In genomic region chr4:76060506-76060905, GRCh38 we compare ENCODE assay signal across 22 cellular contexts. TPM values are rescaled to one million over a fixed set of nuclear protein-coding genes. Genes with fewer than 3 reads are reported as not detected.
DNase-seq lines count a peak whose midpoint lies in the region; ATAC-seq and TF ChIP-seq lines count a peak whose summit lies in the region.
"Had no signal": no experiment of that assay in that cellular context is flagged by ENCODE, and none has a peak within 500 bp of the region (broad histone marks: within the 10 kb centered on the region; RNA-seq: fewer than 3 reads in every experiment).

No MANE protein-coding gene starts in this region.

- peak overlapping the region; percentile 17; the same call in 1 of the 2 replicates for H2AFZ ChIP-seq in Loucy (ENCODE audit: low read length)

- peaks cover 28% of the 10 kb centered on the region for H3K36me3 Mint-ChIP-seq in activated CD8-positive, alpha-beta memory T cell treated with anti-CD3 and anti-CD28 coated beads, Interleukin-2, amount 10 ng/mL, durations not matched to agents 7 days and 5 days

- no peaks in the 10 kb centered on the region for H3K36me3 ChIP-seq in Loucy (ENCODE audit: insufficient read depth, low read length)
- H3K36me3 ChIP-seq: cardiac muscle cell, ovary had no signal

- intact Hi-C loops in posterior vena cava (cut with DNase I) = no loop called here

- H3K9ac ChIP-seq in Loucy (ENCODE audit: low read depth, low read length, poor library complexity, severe bottlenecking) = no peak overlapping the region

- peak overlapping the region; percentile 70 for H3K27ac Mint-ChIP-seq in activated CD8-positive, alpha-beta memory T cell treated with anti-CD3 and anti-CD28 coated beads, Interleukin-2, amount 10 ng/mL, durations not matched to agents 7 days and 5 days

- CTCF ChIA-PET in activated CD8-positive, alpha-beta memory T cell treated with anti-CD3 and anti-CD28 coated beads, Interleukin-2, amount 10 ng/mL, durations not matched to agents 7 days and 5 days (lab: Charles Lee) = interaction anchor here (0.9 kb wide), 1 partner anchor 68 kb away, joined by 3 read pairs; no protein-coding TSS in a partner anchor

- no peak overlapping the region for H3K4me3 Mint-ChIP-seq in activated CD8-positive, alpha-beta memory T cell treated with anti-CD3 and anti-CD28 coated beads, Interleukin-2, amount 10 ng/mL, durations not matched to agents 7 days and 5 days

- TF ChIP-seq CTCF in Loucy (conservative IDR thresholded peaks at IDR 0.05; ENCODE audit: low read length) = no peak

- H3K4me2 ChIP-seq in Loucy (ENCODE audit: low read depth, low read length, poor library complexity, severe bottlenecking) = no peak overlapping the region

- H4K20me1 ChIP-seq in Loucy (ENCODE audit: insufficient read depth, low read length, poor library complexity, severe bottlenecking) = no peaks in the 10 kb centered on the region

- H3K79me2 ChIP-seq in Loucy (ENCODE audit: insufficient read depth, low read length) = no peaks in the 10 kb centered on the region

- no peak for ATAC-seq in activated CD8-positive, alpha-beta memory T cell treated with anti-CD3 and anti-CD28 coated beads, Interleukin-2, amount 10 ng/mL, durations not matched to agents 7 days and 5 days
- no peak for ATAC-seq in GM18519 (IDR thresholded peaks at IDR 0.05; ENCODE audit: low FRiP score, unreplicated experiment)
- ATAC-seq: right cardiac atrium had no signal

- H3K27me3 ChIP-seq in Loucy (ENCODE audit: insufficient read depth, low read length, poor library complexity, severe bottlenecking) = no peaks in the 10 kb centered on the region
- H3K27me3 ChIP-seq: cardiac muscle cell, ovary had no signal

- no peaks in the 10 kb centered on the region for H3K4me1 ChIP-seq in Loucy (ENCODE audit: insufficient read depth, low read length, poor library complexity, severe bottlenecking)

- H3K4me1 Mint-ChIP-seq in activated CD8-positive, alpha-beta memory T cell treated with anti-CD3 and anti-CD28 coated beads, Interleukin-2, amount 10 ng/mL, durations not matched to agents 7 days and 5 days = peaks cover 62% of the 10 kb centered on the region

- no peaks in the 10 kb centered on the region for H3K27me3 Mint-ChIP-seq in activated CD8-positive, alpha-beta memory T cell treated with anti-CD3 and anti-CD28 coated beads, Interleukin-2, amount 10 ng/mL, durations not matched to agents 7 days and 5 days
- H3K27me3 Mint-ChIP-seq: activated CD4-positive, alpha-beta T cell treated with anti-CD3 and anti-CD28 coated beads, Interleukin-2, amount 10 ng/mL, durations not matched to agents 24 days and 14 days had no signal

- DNase-seq in activated CD8-positive, alpha-beta memory T cell treated with anti-CD3 and anti-CD28 coated beads, Interleukin-2, amount 10 ng/mL, durations not matched to agents 7 days and 5 days = no peak
- DNase-seq in activated CD8-positive, alpha-beta memory T cell treated with anti-CD3 and anti-CD28 coated beads for 24 hours = no peak
- DNase-seq in SW480 (ENCODE audit: low spot score) (peak; percentile 9), renal cortical epithelial cell (ENCODE audit: low read depth) (peak; percentile 11), posterior vena cava (ENCODE audit: low spot score) (no peak), NK-92 (lab: John Stamatoyannopoulos, UW; ENCODE audit: unreplicated experiment) (no peak)
- DNase-seq: activated CD4-positive, alpha-beta T cell treated with anti-CD3 and anti-CD28 coated beads, Interleukin-2, amount 10 ng/mL, durations not matched to agents 24 days and 14 days; activated CD8-positive, alpha-beta memory T cell treated with anti-CD3 and anti-CD28 coated beads, Interleukin-2, amount 50 U/mL, for 48 hours; activated naive CD4-positive, alpha-beta T cell treated with Interleukin-2 at 50 U/mL for 16 hours; amygdala; EL; kidney glomerular epithelial cell; NCI-H1436 treated with DMSO at 0.1 percent for 48 hours; NK-92 treated with Interleukin-12 subunit alpha and Interleukin-12 subunit beta, amount 100 ng/mL, for 24 hours; ovary; right cardiac atrium; trophoblast cell had no signal

- H3K9me3 Mint-ChIP-seq in activated CD8-positive, alpha-beta memory T cell treated with anti-CD3 and anti-CD28 coated beads, Interleukin-2, amount 10 ng/mL, durations not matched to agents 7 days and 5 days (ENCODE audit: low read depth) = no peaks in the 10 kb centered on the region
- H3K9me3 Mint-ChIP-seq: activated CD4-positive, alpha-beta T cell treated with anti-CD3 and anti-CD28 coated beads, Interleukin-2, amount 10 ng/mL, durations not matched to agents 24 days and 14 days had no signal

- H3F3A ChIP-seq in Loucy (ENCODE audit: low read depth) = no peaks in the 10 kb centered on the region

- H3K4me3 ChIP-seq in Loucy (ENCODE audit: low read length, poor library complexity, severe bottlenecking) = no peak overlapping the region
- H3K4me3 ChIP-seq: cardiac muscle cell, ovary had no signal

- no peaks in the 10 kb centered on the region for H3K9me2 ChIP-seq in Loucy (replicated peaks; ENCODE audit: low read depth, low read length)

- H3K9me3 ChIP-seq in Loucy (ENCODE audit: insufficient read depth, low read depth, low read length) = no peaks in the 10 kb centered on the region
- H3K9me3 ChIP-seq: ovary had no signal

RNA-seq across cellular contexts. Expression of gene ART3, which starts 14.0 kb away (rescaled TPM):
- total RNA-seq in activated CD8-positive, alpha-beta memory T cell treated with anti-CD3 and anti-CD28 coated beads, Interleukin-2, amount 10 ng/mL, durations not matched to agents 7 days and 5 days = not detected
- total RNA-seq in renal cortical epithelial cell = not detected in 2 replicates
- total RNA-seq in posterior vena cava = under 1 TPM in 1 of 2 donors, not detected in 1; 0.37 TPM
- total RNA-seq: activated CD4-positive, alpha-beta T cell treated with anti-CD3 and anti-CD28 coated beads, Interleukin-2, amount 10 ng/mL, durations not matched to agents 24 days and 14 days; NCI-H460 had no signal

RNA-seq across cellular contexts. Expression of gene CXCL11, which starts 24.6 kb away (rescaled TPM):
- under 1 TPM; 0.40 to 0.53 TPM for total RNA-seq in activated CD8-positive, alpha-beta memory T cell treated with anti-CD3 and anti-CD28 coated beads, Interleukin-2, amount 10 ng/mL, durations not matched to agents 7 days and 5 days
- total RNA-seq in renal cortical epithelial cell (0.10 and 1.2 TPM in 2 replicates), posterior vena cava (under 1 TPM in 1 of 2 donors, not detected in 1; 0.14 TPM)
- total RNA-seq: cardiac muscle cell, NCI-H460 had no signal

RNA-seq across cellular contexts. Expression of gene CXCL10, which starts 37.2 kb away (rescaled TPM):
- total RNA-seq in activated CD8-positive, alpha-beta memory T cell treated with anti-CD3 and anti-CD28 coated beads, Interleukin-2, amount 10 ng/mL, durations not matched to agents 7 days and 5 days = under 1 TPM; 0.75 to 0.82 TPM
- 0.30 and 0.35 TPM in 2 replicates for total RNA-seq in renal cortical epithelial cell
- under 1 TPM; 0.19 to 0.32 TPM for total RNA-seq in posterior vena cava
- total RNA-seq: cardiac muscle cell, NCI-H460 had no signal

RNA-seq across cellular contexts. Expression of gene CXCL9, which starts 53.2 kb away (rescaled TPM):
- under 1 TPM in 1 of 2 experiments, not detected in 1; 0.07 TPM for total RNA-seq in activated CD8-positive, alpha-beta memory T cell treated with anti-CD3 and anti-CD28 coated beads, Interleukin-2, amount 10 ng/mL, durations not matched to agents 7 days and 5 days
- total RNA-seq in renal cortical epithelial cell (not detected in 2 replicates), posterior vena cava (1 to 10 TPM in 1 of 2 donors, under 1 TPM in 1; 0.56 to 2.1 TPM)
- total RNA-seq: cardiac muscle cell, glomerular endothelial cell, NCI-H460 had no signal

Comparison
In these comparisons a context has a peak if more than half of its experiments do, and no peak if none do; other contexts are left out.
1. DNase-seq: peak in SW480 (single experiment) and renal cortical epithelial cell (single experiment); none in activated CD8-positive, alpha-beta memory T cell treated with anti-CD3 and anti-CD28 coated beads, Interleukin-2, amount 10 ng/mL, durations not matched to agents 7 days and 5 days (single experiment), activated CD8-positive, alpha-beta memory T cell treated with anti-CD3 and anti-CD28 coated beads for 24 hours (single experiment), posterior vena cava (single experiment) and NK-92 (single experiment).